ENCODE assay signal across 29 cellular contexts in genomic region chr6:54875539-54875938, GRCh38. TPM values are rescaled to one million over a fixed set of nuclear protein-coding genes. Genes with fewer than 3 reads are reported as not detected.
"Had no signal": no experiment of that assay in that cellular context is flagged by ENCODE, and none has a peak within 500 bp of the region (broad histone marks: within the 10 kb centered on the region; RNA-seq: fewer than 3 reads in every experiment).

No MANE protein-coding gene starts in this region.

- H3K9me3 ChIP-seq: colonic mucosa, esophagus muscularis mucosa, heart right ventricle, psoas muscle, suprapubic skin, transverse colon had no signal

- H3K27ac Mint-ChIP-seq: dendritic cell treated with granulocyte-macrophage colony-stimulating factor and Interleukin-4, amounts not matched to agents 40 ng/mL and 50 ng/mL, for 4 days; endodermal cell; naive thymus-derived CD4-positive, alpha-beta T cell; neural progenitor cell; stimulated activated naive B cell treated with anti-CD40 and anti-IgM and Interleukin-4, amounts not matched to agents 10 μg/mL and 1 μg/mL and 100 μg/mL, for 72 hours; stimulated activated naive CD8-positive, alpha-beta T cell treated with anti-CD3 and anti-CD28 coated beads, Interleukin-15, Interleukin-2, amounts not matched to agents 100 ng/mL and 50 ng/mL, for 24 hours had no signal

- H3K4me3 ChIP-seq: colonic mucosa, esophagus muscularis mucosa, heart right ventricle, lung, neural progenitor cell, psoas muscle, skin epidermis, suprapubic skin, transverse colon had no signal

- H3K4me1 ChIP-seq: colonic mucosa, esophagus muscularis mucosa, heart right ventricle, psoas muscle had no signal

- H2AFZ ChIP-seq: neural progenitor cell had no signal

- H3K9ac ChIP-seq: neural progenitor cell had no signal

- DNase-seq: colonic mucosa; effector CD8-positive, alpha-beta T cell; endodermal cell; foreskin melanocyte; glutamatergic neuron; heart right ventricle; hippocampal formation; kidney glomerular epithelial cell; left colon; left ventricle myocardium superior; mesenchymal stem cell; midbrain; naive thymus-derived CD4-positive, alpha-beta T cell; psoas muscle; right cardiac atrium; stimulated activated CD4-positive, alpha-beta T cell treated with anti-CD3 and anti-CD28 coated beads, Interleukin-15, amount 100 ng/mL, for 24 hours; stimulated activated CD4-positive, alpha-beta T cell treated with anti-CD3 and anti-CD28 coated beads, Interleukin-2, amount 100 ng/mL, for 48 hours; stimulated activated naive B cell treated with anti-CD40 and anti-IgM and Interleukin-4, amounts not matched to agents 10 μg/mL and 1 μg/mL and 100 μg/mL, for 72 hours; transverse colon had no signal

- H3K27me3 Mint-ChIP-seq: dendritic cell treated with granulocyte-macrophage colony-stimulating factor and Interleukin-4, amounts not matched to agents 40 ng/mL and 50 ng/mL, for 4 days; naive thymus-derived CD4-positive, alpha-beta T cell; stimulated activated naive B cell treated with anti-CD40 and anti-IgM and Interleukin-4, amounts not matched to agents 10 μg/mL and 1 μg/mL and 100 μg/mL, for 72 hours; stimulated activated naive CD8-positive, alpha-beta T cell treated with anti-CD3 and anti-CD28 coated beads, Interleukin-15, Interleukin-2, amounts not matched to agents 100 ng/mL and 50 ng/mL, for 24 hours had no signal

- H3K4me2 ChIP-seq: neural progenitor cell had no signal

- H3K27ac ChIP-seq: colonic mucosa, esophagus muscularis mucosa, heart right ventricle, neural progenitor cell, psoas muscle, suprapubic skin had no signal

- ATAC-seq: heart right ventricle; left colon; left ventricle myocardium superior; naive thymus-derived CD4-positive, alpha-beta T cell; psoas muscle; right cardiac atrium; stimulated activated naive B cell treated with anti-CD40 and anti-IgM and Interleukin-4, amounts not matched to agents 10 μg/mL and 1 μg/mL and 100 μg/mL, for 72 hours had no signal

- H3K27me3 ChIP-seq: colonic mucosa, esophagus muscularis mucosa, heart right ventricle, neural progenitor cell, suprapubic skin, transverse colon had no signal

- H3K4me3 Mint-ChIP-seq: dendritic cell treated with granulocyte-macrophage colony-stimulating factor and Interleukin-4, amounts not matched to agents 40 ng/mL and 50 ng/mL, for 4 days; endodermal cell; naive thymus-derived CD4-positive, alpha-beta T cell; nephron; neural progenitor cell; stimulated activated naive B cell treated with anti-CD40 and anti-IgM and Interleukin-4, amounts not matched to agents 10 μg/mL and 1 μg/mL and 100 μg/mL, for 72 hours; stimulated activated naive CD8-positive, alpha-beta T cell treated with anti-CD3 and anti-CD28 coated beads, Interleukin-15, Interleukin-2, amounts not matched to agents 100 ng/mL and 50 ng/mL, for 24 hours had no signal

- H3K36me3 Mint-ChIP-seq: naive thymus-derived CD4-positive, alpha-beta T cell; neural progenitor cell; stimulated activated naive B cell treated with anti-CD40 and anti-IgM and Interleukin-4, amounts not matched to agents 10 μg/mL and 1 μg/mL and 100 μg/mL, for 72 hours had no signal

- H3K4me1 Mint-ChIP-seq: naive thymus-derived CD4-positive, alpha-beta T cell; nephron; neural progenitor cell; stimulated activated naive B cell treated with anti-CD40 and anti-IgM and Interleukin-4, amounts not matched to agents 10 μg/mL and 1 μg/mL and 100 μg/mL, for 72 hours had no signal

- H3K36me3 ChIP-seq: colonic mucosa, esophagus muscularis mucosa, heart right ventricle, neural progenitor cell, suprapubic skin, transverse colon had no signal

- H3K9me3 Mint-ChIP-seq: dendritic cell treated with granulocyte-macrophage colony-stimulating factor and Interleukin-4, amounts not matched to agents 40 ng/mL and 50 ng/mL, for 4 days; endodermal cell; nephron; neural progenitor cell; stimulated activated naive B cell treated with anti-CD40 and anti-IgM and Interleukin-4, amounts not matched to agents 10 μg/mL and 1 μg/mL and 100 μg/mL, for 72 hours had no signal

RNA-seq across cellular contexts. Expression of gene FAM83B, which starts 29.0 kb away (rescaled TPM):
- total RNA-seq: chondrocyte; naive thymus-derived CD4-positive, alpha-beta T cell had no signal
- polyA plus RNA-seq: fibroblast of lung; naive thymus-derived CD4-positive, alpha-beta T cell had no signal
